ENCODE assay signal across 1 cellular context in the genomic region with DNA sequence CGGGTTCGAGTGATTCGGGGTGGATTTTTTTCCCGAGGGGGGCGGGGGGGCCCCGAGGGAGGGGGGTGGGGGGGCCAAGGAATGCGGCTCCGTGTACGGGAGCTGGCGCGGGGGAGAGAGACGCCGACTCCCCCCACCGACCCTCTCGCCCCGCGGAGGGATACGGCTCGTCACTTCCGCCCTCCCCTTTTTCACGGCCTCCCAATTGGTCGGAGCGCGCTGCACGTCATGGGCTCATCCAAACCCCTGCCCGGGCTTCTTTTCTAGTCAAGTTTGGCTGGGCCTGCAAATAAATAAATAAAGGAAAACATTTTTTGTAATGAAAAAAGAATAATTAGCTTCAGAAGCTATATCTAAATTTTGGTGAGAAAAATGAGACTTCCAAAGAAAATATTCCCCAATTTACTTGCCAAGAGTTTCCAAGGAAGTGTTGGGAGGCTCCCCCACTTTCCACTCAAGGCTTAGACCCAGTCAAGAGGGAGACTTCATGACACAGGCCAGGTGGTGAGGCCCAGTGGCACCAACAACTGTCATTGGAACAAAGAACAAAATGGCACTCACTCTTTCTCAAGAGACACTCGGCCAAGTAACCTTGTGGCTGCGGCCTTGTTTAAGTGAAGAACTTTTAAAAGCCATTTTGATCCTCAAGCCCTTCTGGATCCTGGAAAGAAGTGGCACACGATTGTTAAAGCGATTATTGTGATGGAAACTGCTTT.
TF ChIP-seq lines count a peak whose summit lies in the region.

A gene with protein sequence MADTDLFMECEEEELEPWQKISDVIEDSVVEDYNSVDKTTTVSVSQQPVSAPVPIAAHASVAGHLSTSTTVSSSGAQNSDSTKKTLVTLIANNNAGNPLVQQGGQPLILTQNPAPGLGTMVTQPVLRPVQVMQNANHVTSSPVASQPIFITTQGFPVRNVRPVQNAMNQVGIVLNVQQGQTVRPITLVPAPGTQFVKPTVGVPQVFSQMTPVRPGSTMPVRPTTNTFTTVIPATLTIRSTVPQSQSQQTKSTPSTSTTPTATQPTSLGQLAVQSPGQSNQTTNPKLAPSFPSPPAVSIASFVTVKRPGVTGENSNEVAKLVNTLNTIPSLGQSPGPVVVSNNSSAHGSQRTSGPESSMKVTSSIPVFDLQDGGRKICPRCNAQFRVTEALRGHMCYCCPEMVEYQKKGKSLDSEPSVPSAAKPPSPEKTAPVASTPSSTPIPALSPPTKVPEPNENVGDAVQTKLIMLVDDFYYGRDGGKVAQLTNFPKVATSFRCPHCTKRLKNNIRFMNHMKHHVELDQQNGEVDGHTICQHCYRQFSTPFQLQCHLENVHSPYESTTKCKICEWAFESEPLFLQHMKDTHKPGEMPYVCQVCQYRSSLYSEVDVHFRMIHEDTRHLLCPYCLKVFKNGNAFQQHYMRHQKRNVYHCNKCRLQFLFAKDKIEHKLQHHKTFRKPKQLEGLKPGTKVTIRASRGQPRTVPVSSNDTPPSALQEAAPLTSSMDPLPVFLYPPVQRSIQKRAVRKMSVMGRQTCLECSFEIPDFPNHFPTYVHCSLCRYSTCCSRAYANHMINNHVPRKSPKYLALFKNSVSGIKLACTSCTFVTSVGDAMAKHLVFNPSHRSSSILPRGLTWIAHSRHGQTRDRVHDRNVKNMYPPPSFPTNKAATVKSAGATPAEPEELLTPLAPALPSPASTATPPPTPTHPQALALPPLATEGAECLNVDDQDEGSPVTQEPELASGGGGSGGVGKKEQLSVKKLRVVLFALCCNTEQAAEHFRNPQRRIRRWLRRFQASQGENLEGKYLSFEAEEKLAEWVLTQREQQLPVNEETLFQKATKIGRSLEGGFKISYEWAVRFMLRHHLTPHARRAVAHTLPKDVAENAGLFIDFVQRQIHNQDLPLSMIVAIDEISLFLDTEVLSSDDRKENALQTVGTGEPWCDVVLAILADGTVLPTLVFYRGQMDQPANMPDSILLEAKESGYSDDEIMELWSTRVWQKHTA (N-terminal part only) (minus strand): TSS at position 164 of the 716 bp plus-strand sequence. CDS start 17,290 bp downstream, outside the sequence.

TF ChIP-seq in H1, 55 proteins besides CTCF, POLR2A, EP300 and RAD21:
- TF ChIP-seq, protein P1, sequence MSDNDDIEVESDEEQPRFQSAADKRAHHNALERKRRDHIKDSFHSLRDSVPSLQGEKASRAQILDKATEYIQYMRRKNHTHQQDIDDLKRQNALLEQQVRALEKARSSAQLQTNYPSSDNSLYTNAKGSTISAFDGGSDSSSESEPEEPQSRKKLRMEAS (IDR thresholded peaks at IDR 0.05): peak; percentile 79
- TF ChIP-seq SIRT6 (IDR thresholded peaks at IDR 0.05; ENCODE audit: low read length): no peak
- peak; percentile 40; the same call in 1 of the 2 replicates for TF ChIP-seq TBP (IDR thresholded peaks at IDR 0.05; ENCODE audit: low read depth, low read length)
- 0 out of 4 replicates have a peak, but pooled peaks have one; percentile 27 to 45 for TF ChIP-seq SIN3A (conservative IDR thresholded peaks at IDR 0.05 in 1 of 2, IDR thresholded peaks at IDR 0.05 in 1 of 2; ENCODE audit: low read depth in 1 of 2, low read length in 2 of 2)
- TF ChIP-seq, protein P2, sequence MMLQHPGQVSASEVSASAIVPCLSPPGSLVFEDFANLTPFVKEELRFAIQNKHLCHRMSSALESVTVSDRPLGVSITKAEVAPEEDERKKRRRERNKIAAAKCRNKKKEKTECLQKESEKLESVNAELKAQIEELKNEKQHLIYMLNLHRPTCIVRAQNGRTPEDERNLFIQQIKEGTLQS (IDR thresholded peaks at IDR 0.05; ENCODE audit: insufficient read depth, low read depth, low read length): no peak
- TF ChIP-seq BACH1 (IDR thresholded peaks at IDR 0.05; ENCODE audit: low read length): no peak
- TF ChIP-seq BRCA1 (IDR thresholded peaks at IDR 0.05; ENCODE audit: low read depth, low read length): no peak
- TF ChIP-seq TAF1 (IDR thresholded peaks at IDR 0.05; ENCODE audit: low read depth, low read length): peak; percentile 88
- TF ChIP-seq CEBPB (IDR thresholded peaks at IDR 0.05; ENCODE audit: low read depth, low read length): no peak
- peak; percentile 20 for TF ChIP-seq KDM4A (IDR thresholded peaks at IDR 0.05; ENCODE audit: low read depth, low read length, severe bottlenecking)
- TF ChIP-seq POLR2AphosphoS5 (IDR thresholded peaks at IDR 0.05; ENCODE audit: low read depth, low read length): peak; percentile 77
- no peak for TF ChIP-seq EGR1 (IDR thresholded peaks at IDR 0.05; ENCODE audit: borderline replicate concordance, low read depth, low read length)
- TF ChIP-seq PHF8 (conservative IDR thresholded peaks at IDR 0.05; ENCODE audit: low read depth, low read length): no peak
- TF ChIP-seq, protein P3, sequence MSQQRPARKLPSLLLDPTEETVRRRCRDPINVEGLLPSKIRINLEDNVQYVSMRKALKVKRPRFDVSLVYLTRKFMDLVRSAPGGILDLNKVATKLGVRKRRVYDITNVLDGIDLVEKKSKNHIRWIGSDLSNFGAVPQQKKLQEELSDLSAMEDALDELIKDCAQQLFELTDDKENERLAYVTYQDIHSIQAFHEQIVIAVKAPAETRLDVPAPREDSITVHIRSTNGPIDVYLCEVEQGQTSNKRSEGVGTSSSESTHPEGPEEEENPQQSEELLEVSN (IDR thresholded peaks at IDR 0.05): peak; percentile 32; the same call in 1 of the 2 replicates
- TF ChIP-seq TEAD4 (IDR thresholded peaks at IDR 0.05; ENCODE audit: low read depth, low read length): peak; percentile 51
- no peak for TF ChIP-seq GTF2F1 (IDR thresholded peaks at IDR 0.05; ENCODE audit: borderline replicate concordance, low read depth, low read length)
- TF ChIP-seq CREB1 (IDR thresholded peaks at IDR 0.05): peak; percentile 94
- TF ChIP-seq, protein P4, sequence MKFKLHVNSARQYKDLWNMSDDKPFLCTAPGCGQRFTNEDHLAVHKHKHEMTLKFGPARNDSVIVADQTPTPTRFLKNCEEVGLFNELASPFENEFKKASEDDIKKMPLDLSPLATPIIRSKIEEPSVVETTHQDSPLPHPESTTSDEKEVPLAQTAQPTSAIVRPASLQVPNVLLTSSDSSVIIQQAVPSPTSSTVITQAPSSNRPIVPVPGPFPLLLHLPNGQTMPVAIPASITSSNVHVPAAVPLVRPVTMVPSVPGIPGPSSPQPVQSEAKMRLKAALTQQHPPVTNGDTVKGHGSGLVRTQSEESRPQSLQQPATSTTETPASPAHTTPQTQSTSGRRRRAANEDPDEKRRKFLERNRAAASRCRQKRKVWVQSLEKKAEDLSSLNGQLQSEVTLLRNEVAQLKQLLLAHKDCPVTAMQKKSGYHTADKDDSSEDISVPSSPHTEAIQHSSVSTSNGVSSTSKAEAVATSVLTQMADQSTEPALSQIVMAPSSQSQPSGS (IDR thresholded peaks at IDR 0.05; ENCODE audit: low read length): 0 out of 2 replicates have a peak, but pooled peaks have one; percentile 17
- TF ChIP-seq YY1 (IDR thresholded peaks at IDR 0.05; ENCODE audit: low read depth, low read length): peak; percentile 73
- TF ChIP-seq SP2 (IDR thresholded peaks at IDR 0.05; ENCODE audit: low read length): peak; percentile 9; the same call in 1 of the 2 replicates
- peak; percentile 92 for TF ChIP-seq CHD2 (IDR thresholded peaks at IDR 0.05; ENCODE audit: low read length)
- peak; percentile 84 for TF ChIP-seq SP1 (IDR thresholded peaks at IDR 0.05; ENCODE audit: low read depth, low read length)
